16 cellular contexts compared by ENCODE assay signal in the genomic region with DNA sequence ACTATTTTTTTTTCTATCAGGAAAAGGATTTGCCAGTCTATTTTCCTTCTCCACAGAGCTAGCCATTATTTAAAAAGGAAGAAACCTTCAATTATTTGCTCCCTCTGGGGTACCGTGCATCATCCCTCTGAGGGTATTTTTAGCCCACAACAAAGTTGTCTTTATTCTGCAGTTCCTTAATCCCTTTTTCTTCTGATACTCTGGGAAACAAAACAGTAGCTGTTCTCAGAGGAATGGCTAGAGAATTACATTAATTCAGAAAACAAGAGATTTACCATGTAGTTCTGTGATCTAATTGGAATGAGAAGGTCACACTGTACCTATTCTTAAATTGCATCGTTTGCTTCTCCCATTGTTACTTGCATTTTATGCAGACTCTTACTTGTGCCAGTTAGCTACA.
DNase-seq lines count a peak whose midpoint lies in the region; ATAC-seq and TF ChIP-seq lines count a peak whose summit lies in the region.
"Had no signal": no experiment of that assay in that cellular context is flagged by ENCODE, and none has a peak within 500 bp of the region (broad histone marks: within the 10 kb centered on the region; RNA-seq: fewer than 3 reads in every experiment).

No MANE protein-coding gene starts in this region.

- ATAC-seq in GM23338: no peak
- ATAC-seq: A549, PC-3 had no signal

- H3K79me2 ChIP-seq in GM23338 (replicated peaks; ENCODE audit: insufficient read depth): no peaks in the 10 kb centered on the region

- H3K36me3 Mint-ChIP-seq in GM23338 (ENCODE audit: low read depth): no peaks in the 10 kb centered on the region

- WGBS in ectodermal cell, 2 experiments: 22 to 58% methylated on average over 2 of the region's 2 CpGs
- WGBS in mesodermal cell (ENCODE audit: insufficient coverage in 2 of 2), 2 experiments: 64% methylated on average over 1 of the region's 2 CpGs; no CpG with 5 or more reads in 1 of the 2 experiments

- H2AFZ ChIP-seq in GM23338: peak overlapping the region; percentile 34; the same call in 1 of the 2 replicates

- H3K4me2 ChIP-seq in GM23338: no peak overlapping the region
- H3K4me2 ChIP-seq: A549 had no signal

- H4K20me1 ChIP-seq in GM23338 (replicated peaks; ENCODE audit: insufficient read depth): no peaks in the 10 kb centered on the region

- H3K4me3 Mint-ChIP-seq in GM23338: no peak overlapping the region

- TF ChIP-seq CTCF in GM23338 (conservative IDR thresholded peaks at IDR 0.05; ENCODE audit: low read depth in 2 of 2): no peak
- no peak for TF ChIP-seq CTCF in retinal pigment epithelial cell (conservative IDR thresholded peaks at IDR 0.05; ENCODE audit: low read depth, low read length)

- no peaks in the 10 kb centered on the region for H3K9me3 Mint-ChIP-seq in GM23338

- H3K4me1 ChIP-seq in GM23338 (ENCODE audit: insufficient read depth) (no peaks in the 10 kb centered on the region), ectodermal cell (ENCODE audit: control insufficient read depth, insufficient read depth, low read length) (peaks cover 19% of the 10 kb centered on the region), mesodermal cell (ENCODE audit: control insufficient read depth, insufficient read depth, low read length, poor library complexity, severe bottlenecking) (no peaks in the 10 kb centered on the region)
- H3K4me1 ChIP-seq: A549 had no signal

- no peaks in the 10 kb centered on the region for H3K27me3 Mint-ChIP-seq in GM23338 (ENCODE audit: insufficient read depth, low read depth, poor library complexity)

- no peaks in the 10 kb centered on the region for H3K9me3 ChIP-seq in ectodermal cell (ENCODE audit: control insufficient read depth, low read length)
- H3K9me3 ChIP-seq in mesodermal cell (ENCODE audit: control insufficient read depth, low read length): no peaks in the 10 kb centered on the region
- H3K9me3 ChIP-seq: A549 had no signal

- H3K36me3 ChIP-seq in GM23338 (ENCODE audit: insufficient read depth): no peaks in the 10 kb centered on the region
- no peaks in the 10 kb centered on the region for H3K36me3 ChIP-seq in ectodermal cell (ENCODE audit: control insufficient read depth, insufficient read depth, low read length)
- no peaks in the 10 kb centered on the region for H3K36me3 ChIP-seq in mesodermal cell (ENCODE audit: control insufficient read depth, insufficient read depth, low read length)

- peaks cover 7% of the 10 kb centered on the region; the same call in 1 of the 2 replicates for H3K9me2 ChIP-seq in GM23338 (ENCODE audit: insufficient read depth)

- DNase-seq in GM23338 (ENCODE audit: low spot score) (no peak), retinal pigment epithelial cell (ENCODE audit: low read depth) (peak; percentile 67), kidney tubule cell (ENCODE audit: low spot score) (no peak), SHP77 treated with DMSO at 0.1 percent for 48 hours (lab: John Stamatoyannopoulos, UW) (no peak), AML-193 (lab: John Stamatoyannopoulos, UW) (no peak)
- DNase-seq: DMS79, H7, KG1, NCI-H187, NCI-H2227 treated with DMSO at 0.1 percent for 48 hours, NCI-H524 treated with DMSO at 0.1 percent for 48 hours, PC-3 had no signal

- H3F3A ChIP-seq in GM23338 (replicated peaks; ENCODE audit: low read depth): no peaks in the 10 kb centered on the region

- no peak overlapping the region for H3K4me3 ChIP-seq in GM23338
- no peak overlapping the region for H3K4me3 ChIP-seq in ectodermal cell (ENCODE audit: insufficient read depth, low read depth, low read length)
- H3K4me3 ChIP-seq in mesodermal cell (ENCODE audit: extremely low read depth, insufficient read depth, low read length, poor library complexity, severe bottlenecking): no peak overlapping the region
- no peak overlapping the region for H3K4me3 ChIP-seq in retinal pigment epithelial cell (ENCODE audit: low read length)
- H3K4me3 ChIP-seq: A549 had no signal

- H3K4me1 Mint-ChIP-seq in GM23338: no peaks in the 10 kb centered on the region

- H3K27ac Mint-ChIP-seq in GM23338: no peak overlapping the region

- H3K27ac ChIP-seq in GM23338 (ENCODE audit: low read depth) (no peak overlapping the region), ectodermal cell (ENCODE audit: insufficient read depth, low read depth, low read length, poor library complexity, severe bottlenecking) (peak overlapping the region; percentile 70), mesodermal cell (ENCODE audit: low read depth, low read length, severe bottlenecking) (peak overlapping the region; percentile 67)
- H3K27ac ChIP-seq: A549, RWPE1 had no signal

- H3K27me3 ChIP-seq in GM23338 (ENCODE audit: insufficient read depth) (no peaks in the 10 kb centered on the region), ectodermal cell (ENCODE audit: control insufficient read depth, insufficient read depth, low read length, poor library complexity, severe bottlenecking) (no peaks in the 10 kb centered on the region)

TF ChIP-seq in GM23338, 12 proteins besides CTCF, POLR2A, EP300 and RAD21:
- no peak for TF ChIP-seq REST (IDR thresholded peaks at IDR 0.05; ENCODE audit: unreplicated experiment)
- no peak for TF ChIP-seq ZNF114 (CRISPR knock-in tag; IDR thresholded peaks at IDR 0.05)
- TF ChIP-seq CREB1 (CRISPR knock-in tag; IDR thresholded peaks at IDR 0.05; ENCODE audit: low read depth): no peak
- no peak for TF ChIP-seq JUNB (IDR thresholded peaks at IDR 0.05; ENCODE audit: unreplicated experiment)
- no peak for TF ChIP-seq ZNF331 (CRISPR knock-in tag; IDR thresholded peaks at IDR 0.05; ENCODE audit: low read depth)
- no peak for TF ChIP-seq STAT1 (IDR thresholded peaks at IDR 0.05; ENCODE audit: unreplicated experiment)
- no peak for TF ChIP-seq NANOG (IDR thresholded peaks at IDR 0.05; ENCODE audit: borderline replicate concordance)
- no peak for TF ChIP-seq EZH2phosphoT487 (IDR thresholded peaks at IDR 0.05; ENCODE audit: unreplicated experiment)
- no peak for TF ChIP-seq POLR2AphosphoS5 (IDR thresholded peaks at IDR 0.05; ENCODE audit: low read depth)
TF ChIP-seq in GM23338: peak in this region for 0.
